Comparison of ENCODE assay signal across 8 cellular contexts in genomic region chr22:27919943-27920755, GRCh38. TPM values are rescaled to one million over a fixed set of nuclear protein-coding genes. Genes with fewer than 3 reads are reported as not detected.
DNase-seq lines count a peak whose midpoint lies in the region; ATAC-seq, FAIRE-seq and TF ChIP-seq lines count a peak whose summit lies in the region.

No MANE protein-coding gene starts in this region.

- ATAC-seq in A549 (peak; percentile 67 to 80), HG02938 (IDR thresholded peaks at IDR 0.05; ENCODE audit: unreplicated experiment) (peak; percentile 33)
- peak; percentile 75 for ATAC-seq in stimulated activated naive CD8-positive, alpha-beta T cell treated with anti-CD3 and anti-CD28 coated beads, Interleukin-15, amount 100 ng/mL, for 72 hours

- 26% methylated on average over 9 of the region's 12 CpGs for WGBS in A549 (ENCODE audit: missing lambda C conversion rate)

- FAIRE-seq in A549 (lab: Jason Lieb, UNC): no peak

- H3K27ac ChIP-seq in A549 (peak overlapping the region; percentile 89 to 91), caudate nucleus (ENCODE audit: low read depth, low read length) (peak overlapping the region; percentile 88)

- TF ChIP-seq POLR2A in A549 (IDR thresholded peaks at IDR 0.05; ENCODE audit: low read length): no peak

- H3K4me1 Mint-ChIP-seq in stimulated activated naive CD8-positive, alpha-beta T cell treated with anti-CD3 and anti-CD28 coated beads, Interleukin-15, amount 100 ng/mL, for 72 hours: peaks cover 62% of the 10 kb centered on the region

- peak overlapping the region; percentile 99 to 100 for H3K27ac Mint-ChIP-seq in stimulated activated naive CD8-positive, alpha-beta T cell treated with anti-CD3 and anti-CD28 coated beads, Interleukin-15, amount 100 ng/mL, for 72 hours

- TF ChIP-seq CTCF in A549 (IDR thresholded peaks at IDR 0.05): no peak
- TF ChIP-seq CTCF in GM12864 (IDR thresholded peaks at IDR 0.05; ENCODE audit: low read depth, low read length, missing control alignments): no peak

- POLR2A ChIA-PET in A549 (lab: Yijun Ruan, JAX): interaction anchor here (0.5 to 0.6 kb wide), 2 partner anchors 35 to 702 kb away, joined by 3 to 5 read pairs; no protein-coding TSS in a partner anchor

- CTCF ChIA-PET in A549 (lab: Yijun Ruan, JAX): interaction anchor here (1.3 kb wide), 1 partner anchor 10 kb away, joined by 5 read pairs; no protein-coding TSS in a partner anchor

- DNase-seq in A549 (ENCODE audit: low read depth in 1 of 2, low spot score in 1 of 2) (peak; percentile 10 to 59), GM12864 (ENCODE audit: low read depth) (no peak), NCI-H748 treated with DMSO at 0.1 percent for 48 hours (lab: John Stamatoyannopoulos, UW) (peak; percentile 1), caudate nucleus (lab: John Stamatoyannopoulos, UW) (peak in 4 of 61 donors; percentile 3 to 42 (median 18)), kidney tubule cell (ENCODE audit: low spot score) (peak; percentile 50)
- no peak for DNase-seq in stimulated activated naive CD8-positive, alpha-beta T cell treated with anti-CD3 and anti-CD28 coated beads, Interleukin-15, amount 100 ng/mL, for 72 hours
- DNase-seq in activated effector memory CD4-positive, alpha-beta T cell treated with anti-CD3 and anti-CD28 coated beads, Interleukin-2, amount 50 U/mL, for 16 hours: no peak

- H3K4me3 Mint-ChIP-seq in stimulated activated naive CD8-positive, alpha-beta T cell treated with anti-CD3 and anti-CD28 coated beads, Interleukin-15, amount 100 ng/mL, for 72 hours: peak overlapping the region; percentile 97 to 99

- peak overlapping the region; percentile 89 for H3K4me2 ChIP-seq in A549

- no peaks in the 10 kb centered on the region for H3K9me3 Mint-ChIP-seq in stimulated activated naive CD8-positive, alpha-beta T cell treated with anti-CD3 and anti-CD28 coated beads, Interleukin-15, amount 100 ng/mL, for 72 hours

- H3K4me3 ChIP-seq in A549 (peak overlapping the region; percentile 94), GM12864 (ENCODE audit: low read depth, low read length) (peak overlapping the region; percentile 79)

- no peak for TF ChIP-seq EP300 in A549 (IDR thresholded peaks at IDR 0.05)

- H3K27me3 Mint-ChIP-seq in stimulated activated naive CD8-positive, alpha-beta T cell treated with anti-CD3 and anti-CD28 coated beads, Interleukin-15, amount 100 ng/mL, for 72 hours: no peaks in the 10 kb centered on the region

- H3K9me3 ChIP-seq in A549: no peaks in the 10 kb centered on the region

- TF ChIP-seq RAD21 in A549 (conservative IDR thresholded peaks at IDR 0.05 in 1 of 2, IDR thresholded peaks at IDR 0.05 in 1 of 2): no peak

- H3K4me1 ChIP-seq in A549: peaks cover 37% of the 10 kb centered on the region

TF ChIP-seq in A549, 52 proteins besides CTCF, POLR2A, EP300 and RAD21:
- no peak for TF ChIP-seq KDM1A (IDR thresholded peaks at IDR 0.05; ENCODE audit: low read depth)
- TF ChIP-seq ATOH8 (CRISPR knock-in tag; IDR thresholded peaks at IDR 0.05; ENCODE audit: low read depth): no peak
- no peak for TF ChIP-seq USF2 (IDR thresholded peaks at IDR 0.05)
- no peak for TF ChIP-seq E2F6 (IDR thresholded peaks at IDR 0.05; ENCODE audit: borderline replicate concordance, low read depth)
- no peak for TF ChIP-seq CHD4 (IDR thresholded peaks at IDR 0.05; ENCODE audit: borderline replicate concordance)
- TF ChIP-seq ZFP36 (IDR thresholded peaks at IDR 0.05; ENCODE audit: borderline replicate concordance, partially characterized antibody): no peak
- TF ChIP-seq HOXB13 (CRISPR knock-in tag; IDR thresholded peaks at IDR 0.05; ENCODE audit: low read depth): no peak
- no peak for TF ChIP-seq ZC3H11A (IDR thresholded peaks at IDR 0.05)
- TF ChIP-seq NFE2L2 (conservative IDR thresholded peaks at IDR 0.05; ENCODE audit: low read length): no peak
- TF ChIP-seq MAZ (IDR thresholded peaks at IDR 0.05; ENCODE audit: borderline replicate concordance, low read depth, low read length): no peak
- TF ChIP-seq SREBF2 (IDR thresholded peaks at IDR 0.05): no peak
- TF ChIP-seq MYC (IDR thresholded peaks at IDR 0.05; ENCODE audit: borderline replicate concordance, low read length): no peak

RNA-seq across cellular contexts. Expression of gene PITPNB, which starts 1.1 kb away (rescaled TPM):
- 44.4 and 52.1 TPM in 2 replicates for polyA plus RNA-seq in A549 (2011; rRNA removed)
- polyA plus RNA-seq in A549 (2012; cell fraction: cytosol; rRNA removed): 16.9 and 17.9 TPM in 2 replicates
- 9.2 and 17.0 TPM in 2 replicates for polyA plus RNA-seq in A549 (2012; cell fraction: nucleus; rRNA removed)
- polyA plus RNA-seq in A549 (2017; fragmentation: RNase III; extraction: RNeasy Plus Mini Kit Qiagen cat#74134 plus additional on column Dnase treatment): 44.3 to 46.0 TPM (median 45.8 TPM) in 3 replicates
- polyA minus RNA-seq in A549 (2011; rRNA and poly(A)+ RNA removed): 24.2 and 25.6 TPM in 2 replicates

Comparison
In these comparisons a context has a peak if more than half of its experiments do, and no peak if none do; other contexts are left out.
1. DNase-seq: peak in A549 (2 of 2), NCI-H748 treated with DMSO at 0.1 percent for 48 hours (single experiment) and kidney tubule cell (single experiment); none in GM12864 (single experiment), stimulated activated naive CD8-positive, alpha-beta T cell treated with anti-CD3 and anti-CD28 coated beads, Interleukin-15, amount 100 ng/mL, for 72 hours (0 of 2) and activated effector memory CD4-positive, alpha-beta T cell treated with anti-CD3 and anti-CD28 coated beads, Interleukin-2, amount 50 U/mL, for 16 hours (single experiment).
2. Peak in every context shown above with its lines, with median percentiles within 50 percentile points of each other: ATAC-seq.